8 cellular contexts compared by ENCODE assay signal in the genomic region with DNA sequence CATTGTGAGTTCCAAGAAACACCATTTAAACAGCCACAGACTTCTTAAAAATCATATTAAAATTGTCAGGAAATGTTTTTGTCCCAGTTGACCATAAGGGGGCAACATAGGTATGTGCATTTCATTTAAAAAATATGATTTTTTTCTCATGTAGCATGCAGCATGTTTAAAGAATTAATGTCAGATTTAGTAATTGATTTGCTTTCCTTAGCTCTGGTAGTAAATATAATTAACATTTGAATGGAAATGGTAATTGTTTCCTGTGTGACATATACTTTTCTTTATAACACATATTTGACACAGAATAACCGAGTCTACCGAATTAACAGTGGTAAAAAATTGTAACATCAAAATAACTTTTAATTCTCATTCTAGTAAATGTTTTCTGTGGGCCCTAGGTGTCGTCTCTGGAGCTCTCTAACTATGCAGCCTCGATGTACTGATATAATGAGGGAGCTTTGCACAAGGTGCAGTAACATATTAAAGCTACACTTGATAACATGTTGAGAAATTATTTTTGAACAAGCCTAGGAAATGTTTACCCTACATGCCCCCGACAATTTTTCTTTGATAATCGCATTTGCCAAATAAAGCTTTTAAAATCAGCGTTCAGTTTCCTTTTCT. TPM values are rescaled to one million over a fixed set of nuclear protein-coding genes. Genes with fewer than 3 reads are reported as not detected.
DNase-seq lines count a peak whose midpoint lies in the region; ATAC-seq and TF ChIP-seq lines count a peak whose summit lies in the region.

No MANE protein-coding gene starts in this region.

- ATAC-seq in GM19467 (IDR thresholded peaks at IDR 0.05; ENCODE audit: unreplicated experiment) = no peak

- H3K36me3 ChIP-seq in GM23248 (ENCODE audit: low read depth) = no peaks in the 10 kb centered on the region
- H3K36me3 ChIP-seq in adrenal gland (replicated peaks in 1 of 2) = no peaks in the 10 kb centered on the region

- TF ChIP-seq POLR2A in adrenal gland (IDR thresholded peaks at IDR 0.05) = no peak

- peak; percentile 39 for DNase-seq in AG08395 (ENCODE audit: low spot score)
- DNase-seq in GM23248 = peak; percentile 60
- no peak for DNase-seq in adrenal gland
- peak; percentile 25 for DNase-seq in kidney glomerular epithelial cell (lab: John Stamatoyannopoulos, UW)
- DNase-seq in middle frontal gyrus (ENCODE audit: extremely low spot score, low spot score) = no peak
- no peak for DNase-seq in globus pallidus (ENCODE audit: low spot score)
- no peak for DNase-seq in hippocampal formation (lab: John Stamatoyannopoulos, UW)

- H3K9me2 ChIP-seq in GM23248 (ENCODE audit: insufficient read depth) = no peaks in the 10 kb centered on the region

- H3K79me2 ChIP-seq in GM23248 (ENCODE audit: insufficient read depth) = no peaks in the 10 kb centered on the region

- intact Hi-C loops in adrenal gland (cut with DNase I) = loop anchor here (5.0 to 10.0 kb wide), 3 partner anchors 51 to 413 kb away; no protein-coding TSS in a partner anchor

- no peak overlapping the region for H3K4me3 ChIP-seq in GM23248
- no peak overlapping the region for H3K4me3 ChIP-seq in adrenal gland

- H3F3A ChIP-seq in GM23248 (ENCODE audit: insufficient read depth) = no peaks in the 10 kb centered on the region

- H3K4me1 ChIP-seq in GM23248 (ENCODE audit: insufficient read depth) = peaks cover 17% of the 10 kb centered on the region
- peaks cover 0 to 14% of the 10 kb centered on the region in 2 donors for H3K4me1 ChIP-seq in adrenal gland (replicated peaks in 1 of 2)

- no peak overlapping the region for H3K4me2 ChIP-seq in GM23248 (ENCODE audit: unreplicated experiment)

- H3K27me3 ChIP-seq in GM23248 (replicated peaks; ENCODE audit: insufficient read depth) (no peaks in the 10 kb centered on the region), adrenal gland (no peaks in the 10 kb centered on the region)

- H3K9ac ChIP-seq in GM23248 = no peak overlapping the region

- peak; percentile 40 to 78 (median 62) for TF ChIP-seq CTCF in adrenal gland (IDR thresholded peaks at IDR 0.05)

- H2AFZ ChIP-seq in GM23248 = no peak overlapping the region

- in situ Hi-C loops in GM23248 (cut with MboI) = loop anchor here (25.0 kb wide), 1 partner anchor 723 kb away; no protein-coding TSS in a partner anchor

- H3K9me3 ChIP-seq in GM23248 (ENCODE audit: low read depth) (no peaks in the 10 kb centered on the region), adrenal gland (replicated peaks in 1 of 3) (no peaks in the 10 kb centered on the region)

- 20 to 27% methylated on average over 7 of the region's 7 CpGs for WGBS in GM23248 (ENCODE audit: low coverage in 1 of 2, low lambda C conversion rate in 2 of 2, missing lambda C conversion rate in 2 of 2), 2 experiments
- 57 to 69% (median 61%) methylated on average over 7 of the region's 7 CpGs for WGBS in adrenal gland, 4 donors

- H3K27ac ChIP-seq in GM23248 (no peak overlapping the region), adrenal gland (no peak overlapping the region)

- H4K20me1 ChIP-seq in GM23248 (ENCODE audit: insufficient read depth) = no peaks in the 10 kb centered on the region

RNA-seq across cellular contexts. Expression of gene NXPE3, which starts 34.9 kb away (rescaled TPM):
- 5.4 and 14.0 TPM in 2 replicates for total RNA-seq in GM23248 (2014; rRNA removed; shearing (Covaris generic))
- polyA plus RNA-seq in GM23248 (2016; fragmentation: Nextera tagmentation; extraction: Ambion mirVana) = 10.8 and 12.6 TPM in 2 replicates
- 10 to 100 TPM in 2 of 8 donors, 1 to 10 TPM in 6; 4.9 to 14.8 (median 7.9) TPM for total RNA-seq in adrenal gland
- 1 to 10 TPM; 2.7 to 7.7 (median 3.7) TPM for polyA plus RNA-seq in adrenal gland

RNA-seq across cellular contexts. Expression of gene NFKBIZ, which starts 35.4 kb away (rescaled TPM):
- total RNA-seq in GM23248 (2014; rRNA removed; shearing (Covaris generic)) = 19.1 and 34.3 TPM in 2 replicates
- polyA plus RNA-seq in GM23248 (2016; fragmentation: Nextera tagmentation; extraction: Ambion mirVana) (11.5 and 15.7 TPM in 2 replicates), adrenal gland (1 to 10 TPM; 3.1 to 8.0 (median 7.2) TPM)
- total RNA-seq in adrenal gland = 10 to 100 TPM in 5 of 8 donors, 1 to 10 TPM in 3; 6.2 to 21.8 (median 16.4) TPM

Comparison
In these comparisons a context has a peak if more than half of its experiments do, and no peak if none do; other contexts are left out.
1. DNase-seq: peak in AG08395 (single experiment), GM23248 (single experiment) and kidney glomerular epithelial cell (single experiment); none in adrenal gland (0 of 7), middle frontal gyrus (single experiment), globus pallidus (single experiment) and hippocampal formation (0 of 2).